Comparison of ENCODE assay signal across 8 cellular contexts in the genomic region with DNA sequence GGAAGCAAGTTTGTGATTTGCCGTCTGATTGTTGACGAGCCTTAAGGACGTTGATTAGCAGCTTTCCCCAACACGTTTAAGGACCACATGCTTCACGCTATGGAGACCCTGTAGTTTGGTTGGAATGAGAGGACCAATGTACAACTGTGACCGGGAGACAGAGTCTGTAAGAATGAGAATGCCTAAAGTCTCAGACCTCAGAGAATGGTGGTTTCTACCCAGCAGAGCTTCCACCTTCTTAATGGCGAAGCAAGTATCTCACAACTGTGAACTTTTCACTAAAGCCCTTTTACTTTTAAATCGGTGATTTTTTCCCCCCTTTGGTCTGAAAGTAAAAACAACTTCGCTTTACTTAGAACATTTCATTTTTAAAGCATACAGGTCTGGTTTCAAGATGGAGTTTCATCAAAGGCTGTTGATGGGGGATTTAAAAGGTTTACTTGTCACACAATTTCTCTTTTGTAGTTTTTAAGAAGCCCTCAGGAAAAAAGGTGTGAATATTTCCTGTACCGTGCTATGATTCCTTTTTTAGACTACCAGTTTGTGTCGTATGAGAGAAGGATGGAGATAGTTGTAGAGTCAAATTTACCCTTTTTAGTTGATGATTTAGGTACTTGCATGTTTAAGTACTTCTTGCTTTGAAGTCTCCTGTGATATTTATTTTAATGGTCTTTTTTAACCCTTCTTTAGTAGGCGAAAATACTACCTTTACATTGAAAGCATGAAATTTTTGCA. TPM values are rescaled to one million over a fixed set of nuclear protein-coding genes. Genes with fewer than 3 reads are reported as not detected.
A peak's percentile ranks its signal among the peaks of the same experiment; 100 is the strongest.
DNase-seq lines count a peak whose midpoint lies in the region; ATAC-seq, FAIRE-seq and TF ChIP-seq lines count a peak whose summit lies in the region.

No MANE protein-coding gene starts in this region.

- H3K27me3 ChIP-seq in keratinocyte (ENCODE audit: control insufficient read depth, extremely low read depth, insufficient read depth, low read length) (no peaks in the 10 kb centered on the region), suprapubic skin (no peaks in the 10 kb centered on the region)

- peak overlapping the region; percentile 94 for H3K4me3 Mint-ChIP-seq in activated CD4-positive, alpha-beta T cell treated with anti-CD3 and anti-CD28 coated beads for 36 hours
- peak overlapping the region; percentile 92 for H3K4me3 Mint-ChIP-seq in activated CD8-positive, alpha-beta T cell treated with anti-CD3 and anti-CD28 coated beads for 36 hours

- H3K27ac ChIP-seq in keratinocyte (ENCODE audit: control insufficient read depth, insufficient read depth, low read length) (peak overlapping the region; percentile 76), suprapubic skin (peak overlapping the region; percentile 98)

- H3K36me3 ChIP-seq in keratinocyte (ENCODE audit: control insufficient read depth in 2 of 2, extremely low read depth in 1 of 2, insufficient read depth in 2 of 2, low read length in 2 of 2) = peaks cover 2 to 8% of the 10 kb centered on the region in 2 experiments
- no peaks in the 10 kb centered on the region for H3K36me3 ChIP-seq in suprapubic skin

- TF ChIP-seq EP300 in suprapubic skin (IDR thresholded peaks at IDR 0.05) = no peak

- dilution Hi-C loops in keratinocyte (cut with MboI; ENCODE audit: extremely low pct_ligation_motif_present, low sequenced_read_pairs) = no loop called here

- peak overlapping the region; percentile 62 for H2AFZ ChIP-seq in keratinocyte (ENCODE audit: control insufficient read depth, low read length)

- H3K4me2 ChIP-seq in keratinocyte (ENCODE audit: control insufficient read depth, extremely low read depth, insufficient read depth, low read depth, low read length) = peak overlapping the region; percentile 77

- POLR2A ChIA-PET in activated CD4-positive, alpha-beta T cell treated with anti-CD3 and anti-CD28 coated beads for 36 hours (lab: Charles Lee) = no interaction called here
- POLR2A ChIA-PET in activated CD8-positive, alpha-beta T cell treated with anti-CD3 and anti-CD28 coated beads for 36 hours (lab: Charles Lee) = interaction anchor here (0.7 to 3.6 kb wide), 16 partner anchors 11 to 430 kb away, joined by 3 to 17 read pairs (median 4); no protein-coding TSS in a partner anchor

- H4K20me1 ChIP-seq in keratinocyte (ENCODE audit: control insufficient read depth, extremely low read depth, insufficient read depth, low read length) = no peaks in the 10 kb centered on the region

- H3K9me1 ChIP-seq in keratinocyte (ENCODE audit: control insufficient read depth, extremely low read depth, insufficient read depth, low read length) = no peaks in the 10 kb centered on the region

- H3K27me3 Mint-ChIP-seq in activated CD4-positive, alpha-beta T cell treated with anti-CD3 and anti-CD28 coated beads for 36 hours = no peaks in the 10 kb centered on the region
- no peaks in the 10 kb centered on the region for H3K27me3 Mint-ChIP-seq in activated CD8-positive, alpha-beta T cell treated with anti-CD3 and anti-CD28 coated beads for 36 hours

- peak overlapping the region; percentile 82 for H3K9ac ChIP-seq in keratinocyte (ENCODE audit: control insufficient read depth, extremely low read depth, insufficient read depth, low read length)

- H3K9me3 Mint-ChIP-seq in activated CD4-positive, alpha-beta T cell treated with anti-CD3 and anti-CD28 coated beads for 36 hours (ENCODE audit: low read depth) = no peaks in the 10 kb centered on the region
- H3K9me3 Mint-ChIP-seq in activated CD8-positive, alpha-beta T cell treated with anti-CD3 and anti-CD28 coated beads for 36 hours = no peaks in the 10 kb centered on the region

- TF ChIP-seq CTCF in activated CD8-positive, alpha-beta T cell treated with anti-CD3 and anti-CD28 coated beads for 36 hours (IDR thresholded peaks at IDR 0.05) = no peak
- TF ChIP-seq CTCF in keratinocyte (optimal IDR thresholded peaks at IDR 0.05 in 1 of 3, IDR thresholded peaks at IDR 0.05 in 1 of 3, conservative IDR thresholded peaks at IDR 0.05 in 1 of 3; ENCODE audit: extremely low read depth in 1 of 3, insufficient read depth in 2 of 3, low read length in 3 of 3) (peak in 1 of 3 experiments; percentile 0), suprapubic skin (IDR thresholded peaks at IDR 0.05) (no peak)

- peak; percentile 81 for FAIRE-seq in keratinocyte (lab: Jason Lieb, UNC)

- peaks cover 70% of the 10 kb centered on the region for H3K4me1 Mint-ChIP-seq in activated CD4-positive, alpha-beta T cell treated with anti-CD3 and anti-CD28 coated beads for 36 hours
- peaks cover 72% of the 10 kb centered on the region for H3K4me1 Mint-ChIP-seq in activated CD8-positive, alpha-beta T cell treated with anti-CD3 and anti-CD28 coated beads for 36 hours (ENCODE audit: low read depth)

- peaks cover 3% of the 10 kb centered on the region for H3K36me3 Mint-ChIP-seq in activated CD4-positive, alpha-beta T cell treated with anti-CD3 and anti-CD28 coated beads for 36 hours (ENCODE audit: low read depth)
- peaks cover 23% of the 10 kb centered on the region for H3K36me3 Mint-ChIP-seq in activated CD8-positive, alpha-beta T cell treated with anti-CD3 and anti-CD28 coated beads for 36 hours (ENCODE audit: low read depth)

- peaks cover 11% of the 10 kb centered on the region for H3K4me1 ChIP-seq in keratinocyte (ENCODE audit: control insufficient read depth, extremely low read depth, insufficient read depth, low read length)
- peaks cover 47% of the 10 kb centered on the region for H3K4me1 ChIP-seq in suprapubic skin

- no peak for TF ChIP-seq POLR2A in suprapubic skin (IDR thresholded peaks at IDR 0.05)

- no peak for ATAC-seq in activated CD4-positive, alpha-beta T cell treated with anti-CD3 and anti-CD28 coated beads for 36 hours
- no peak for ATAC-seq in activated CD8-positive, alpha-beta T cell treated with anti-CD3 and anti-CD28 coated beads for 36 hours

- CTCF ChIA-PET in activated CD4-positive, alpha-beta T cell treated with anti-CD3 and anti-CD28 coated beads for 36 hours (lab: Charles Lee) = interaction anchor here (1.0 to 1.6 kb wide), 6 partner anchors 11 to 87 kb away, joined by 3 to 5 read pairs (median 4); no protein-coding TSS in a partner anchor
- CTCF ChIA-PET in activated CD8-positive, alpha-beta T cell treated with anti-CD3 and anti-CD28 coated beads for 36 hours (lab: Charles Lee) = interaction anchor here (1.0 to 1.1 kb wide), 2 partner anchors 47 to 95 kb away, joined by 3 to 6 read pairs; no protein-coding TSS in a partner anchor

- DNase-seq in activated CD4-positive, alpha-beta T cell treated with anti-CD3 and anti-CD28 coated beads for 36 hours = no peak
- DNase-seq in activated CD4-positive, alpha-beta T cell treated with anti-CD3 and anti-CD28 coated beads for 1 hour = no peak
- DNase-seq in activated CD8-positive, alpha-beta T cell treated with anti-CD3 and anti-CD28 coated beads for 36 hours = no peak
- DNase-seq in keratinocyte (ENCODE audit: low read depth, low spot score) (no peak), suprapubic skin (ENCODE audit: low spot score in 2 of 2) (no peak), NCI-H2029 treated with DMSO at 0.1 percent for 48 hours (lab: John Stamatoyannopoulos, UW) (no peak), NCI-H1092 treated with DMSO at 0.1 percent for 48 hours (lab: John Stamatoyannopoulos, UW) (no peak)
- DNase-seq in stimulated activated CD8-positive, alpha-beta memory T cell treated with anti-CD3 and anti-CD28 coated beads, Interleukin-4, amount 100 ng/mL, for 48 hours = no peak

- H3K27ac Mint-ChIP-seq in activated CD4-positive, alpha-beta T cell treated with anti-CD3 and anti-CD28 coated beads for 36 hours = peak overlapping the region; percentile 84
- H3K27ac Mint-ChIP-seq in activated CD8-positive, alpha-beta T cell treated with anti-CD3 and anti-CD28 coated beads for 36 hours = peak overlapping the region; percentile 88

- H3K79me2 ChIP-seq in keratinocyte (ENCODE audit: control insufficient read depth, insufficient read depth, low read length) = peaks cover 47% of the 10 kb centered on the region

- peak overlapping the region; percentile 62 to 88 (median 65) for H3K4me3 ChIP-seq in keratinocyte (ENCODE audit: control insufficient read depth in 2 of 3, extremely low read depth in 1 of 3, insufficient read depth in 2 of 3, low read depth in 1 of 3, low read length in 3 of 3)
- H3K4me3 ChIP-seq in suprapubic skin = peak overlapping the region; percentile 87

- intact Hi-C loops in activated CD4-positive, alpha-beta T cell treated with anti-CD3 and anti-CD28 coated beads for 36 hours (cut with DNase I, micrococcal nuclease) = loop anchor here (2.0 to 10.0 kb wide), 8 partner anchors 43 to 781 kb away; a partner anchor contains a TSS
- intact Hi-C loops in activated CD8-positive, alpha-beta T cell treated with anti-CD3 and anti-CD28 coated beads for 36 hours (cut with micrococcal nuclease) = loop anchor here (5.0 kb wide), 3 partner anchors 44 to 189 kb away; no protein-coding TSS in a partner anchor

- WGBS in suprapubic skin = 27% methylated on average over 12 of the region's 12 CpGs

- H3K9me3 ChIP-seq in keratinocyte (ENCODE audit: control insufficient read depth, low read depth, low read length) = no peaks in the 10 kb centered on the region
- no peaks in the 10 kb centered on the region for H3K9me3 ChIP-seq in suprapubic skin

RNA-seq across cellular contexts. Expression of a gene that starts 1.5 kb away (rescaled TPM):
- 10 to 100 TPM; 22.2 to 28.6 TPM for total RNA-seq in activated CD4-positive, alpha-beta T cell treated with anti-CD3 and anti-CD28 coated beads for 36 hours
- total RNA-seq in activated CD8-positive, alpha-beta T cell treated with anti-CD3 and anti-CD28 coated beads for 36 hours = 10 to 100 TPM; 37.9 to 43.0 TPM
- polyA plus RNA-seq in keratinocyte = 13.3 to 26.8 TPM (median 25.0 TPM) in 3 replicates
- polyA plus RNA-seq in keratinocyte (2011; ENCODE audit: low read depth) = 29.0 TPM
- 15.7 and 22.9 TPM in 2 replicates for polyA plus RNA-seq in keratinocyte (2011; cell fraction: cytosol; rRNA removed)
- 14.3 and 15.3 TPM in 2 replicates for polyA plus RNA-seq in keratinocyte (2011; cell fraction: nucleus; rRNA removed)
- 18.0 and 20.9 TPM in 2 replicates for polyA plus RNA-seq in keratinocyte (2012; ENCODE audit: low replicate concordance)
- 14.6 to 36.1 TPM (median 21.8 TPM) in 3 replicates for polyA minus RNA-seq in keratinocyte
- 28.2 TPM for polyA minus RNA-seq in keratinocyte (2011; cell fraction: cytosol; rRNA and poly(A)+ RNA removed)
- 17.8 and 35.6 TPM in 2 replicates for polyA minus RNA-seq in keratinocyte (2011; cell fraction: nucleus; rRNA and poly(A)+ RNA removed)
- total RNA-seq in suprapubic skin = 100 to 1,000 TPM in 1 of 4 donors, 10 to 100 TPM in 3; 74.9 to 126 (median 86.5) TPM
